Comparison of ENCODE assay signal across 35 cellular contexts in genomic region chr7:148011753-148012152, GRCh38.
"Had no signal": no experiment of that assay in that cellular context is flagged by ENCODE, and none has a peak within 500 bp of the region (broad histone marks: within the 10 kb centered on the region; RNA-seq: fewer than 3 reads in every experiment).

No MANE protein-coding gene starts in this region.

- H3K4me3 Mint-ChIP-seq: activated CD4-positive, alpha-beta memory T cell treated with anti-CD3 and anti-CD28 coated beads, Interleukin-2, amount 10 ng/mL, durations not matched to agents 7 days and 5 days; activated naive CD8-positive, alpha-beta T cell treated with anti-CD3 and anti-CD28 coated beads for 36 hours; activated T-cell treated with anti-CD3 and anti-CD28 coated beads, Interleukin-2, amount 50 U/mL, for 72 hours; activated T-helper 17 cell treated with anti-CD3 and anti-CD28 coated beads, Interleukin-2, amount 50 U/mL, for 72 hours had no signal

- DNase-seq: activated CD4-positive, alpha-beta memory T cell treated with anti-CD3 and anti-CD28 coated beads, Interleukin-2, amount 10 ng/mL, durations not matched to agents 7 days and 5 days; activated CD4-positive, alpha-beta T cell treated with anti-CD3 and anti-CD28 coated beads for 1 hour; activated CD4-positive, alpha-beta T cell treated with anti-CD3 and anti-CD28 coated beads for 48 hours; activated CD4-positive, CD25-positive, alpha-beta regulatory T cell; activated effector memory CD4-positive, alpha-beta T cell treated with anti-CD3 and anti-CD28 coated beads, Interleukin-2, amount 50 U/mL, for 16 hours; activated naive CD4-positive, alpha-beta T cell; activated naive CD4-positive, alpha-beta T cell treated with anti-CD3 and anti-CD28 coated beads, Interleukin-2, amount 50 U/mL, for 16 hours; activated naive CD8-positive, alpha-beta T cell treated with anti-CD3 and anti-CD28 coated beads for 36 hours; activated T-cell treated with anti-CD3 and anti-CD28 coated beads, Interleukin-2, amount 50 U/mL, for 1 hour; activated T-cell treated with anti-CD3 and anti-CD28 coated beads, Interleukin-2, amount 50 U/mL, for 72 hours; amniotic stem cell; aorta; brain microvascular endothelial cell; central memory CD4-positive, alpha-beta T cell; NCI-H1092 treated with DMSO at 0.1 percent for 48 hours; NCI-H1417; NCI-H146; NCI-H187; NCI-H2029 treated with DMSO at 0.1 percent for 48 hours; NCI-H2107; NCI-H2171; NCI-H510A; NCI-H526; NCI-H748 treated with DMSO at 0.1 percent for 48 hours; NK-92 treated with Interleukin-12 subunit alpha and Interleukin-12 subunit beta, amount 100 ng/mL, for 24 hours; PC-9; SIG-M5; SW 1271; T-helper 1 cell; T-helper 2 cell; T-helper 9 cell had no signal

- H3K9me3 Mint-ChIP-seq: activated CD4-positive, alpha-beta memory T cell treated with anti-CD3 and anti-CD28 coated beads, Interleukin-2, amount 10 ng/mL, durations not matched to agents 7 days and 5 days; activated naive CD8-positive, alpha-beta T cell treated with anti-CD3 and anti-CD28 coated beads for 36 hours; activated T-cell treated with anti-CD3 and anti-CD28 coated beads, Interleukin-2, amount 50 U/mL, for 72 hours had no signal

- H3K4me3 ChIP-seq: PC-9 had no signal

- H3K27ac Mint-ChIP-seq: activated CD4-positive, alpha-beta memory T cell treated with anti-CD3 and anti-CD28 coated beads, Interleukin-2, amount 10 ng/mL, durations not matched to agents 7 days and 5 days; activated naive CD8-positive, alpha-beta T cell treated with anti-CD3 and anti-CD28 coated beads for 36 hours; activated T-cell treated with anti-CD3 and anti-CD28 coated beads, Interleukin-2, amount 50 U/mL, for 72 hours; activated T-helper 17 cell treated with anti-CD3 and anti-CD28 coated beads, Interleukin-2, amount 50 U/mL, for 72 hours had no signal

- H3K36me3 Mint-ChIP-seq: activated naive CD8-positive, alpha-beta T cell treated with anti-CD3 and anti-CD28 coated beads for 36 hours had no signal

- H3K4me1 Mint-ChIP-seq: activated CD4-positive, alpha-beta memory T cell treated with anti-CD3 and anti-CD28 coated beads, Interleukin-2, amount 10 ng/mL, durations not matched to agents 7 days and 5 days; activated naive CD8-positive, alpha-beta T cell treated with anti-CD3 and anti-CD28 coated beads for 36 hours; activated T-helper 17 cell treated with anti-CD3 and anti-CD28 coated beads, Interleukin-2, amount 50 U/mL, for 72 hours had no signal

- H3K27me3 ChIP-seq: brain microvascular endothelial cell had no signal

- H3K27ac ChIP-seq: brain microvascular endothelial cell, PC-9, RWPE1, VCaP had no signal

- ATAC-seq: activated T-cell treated with anti-CD3 and anti-CD28 coated beads, Interleukin-2, amount 50 U/mL, for 72 hours; activated T-helper 17 cell treated with anti-CD3 and anti-CD28 coated beads, Interleukin-2, amount 50 U/mL, for 72 hours; Right ventricle myocardium inferior had no signal

- H3K36me3 ChIP-seq: brain microvascular endothelial cell had no signal

- H3K27me3 Mint-ChIP-seq: activated CD4-positive, alpha-beta memory T cell treated with anti-CD3 and anti-CD28 coated beads, Interleukin-2, amount 10 ng/mL, durations not matched to agents 7 days and 5 days had no signal
